Comparison of ENCODE assay signal across 8 cellular contexts in genomic region chr11:71251159-71251721, GRCh38. TPM values are rescaled to one million over a fixed set of nuclear protein-coding genes. Genes with fewer than 3 reads are reported as not detected.
DNase-seq lines count a peak whose midpoint lies in the region; ATAC-seq and TF ChIP-seq lines count a peak whose summit lies in the region.

No MANE protein-coding gene starts in this region.

- peaks cover 62% of the 10 kb centered on the region for H4K20me1 ChIP-seq in BLaER1

- H3K27me3 ChIP-seq in BLaER1 = peaks cover 91% of the 10 kb centered on the region

- ATAC-seq in GM21423 (IDR thresholded peaks at IDR 0.05; ENCODE audit: unreplicated experiment) = no peak

- H3K36me3 Mint-ChIP-seq in nephron (ENCODE audit: low read depth) = peaks cover 3% of the 10 kb centered on the region

- peaks cover 26% of the 10 kb centered on the region for H3K4me1 Mint-ChIP-seq in nephron

- peak overlapping the region; percentile 83 to 86 (median 84) for H3K4me3 Mint-ChIP-seq in nephron

- H3K9me3 ChIP-seq in BLaER1 = no peaks in the 10 kb centered on the region

- no peak overlapping the region for H3K27ac ChIP-seq in BLaER1

- DNase-seq in M059J (ENCODE audit: low read depth) (peak; percentile 14), epithelial cell of esophagus (ENCODE audit: low read depth) (peak; percentile 37), SIG-M5 (lab: John Stamatoyannopoulos, UW) (no peak), DMS114 treated with DMSO at 0.1 percent for 48 hours (lab: John Stamatoyannopoulos, UW; ENCODE audit: unreplicated experiment) (no peak), RPMI8226 (no peak)

- peak overlapping the region in 1 of 3 experiments; percentile 86 for H3K27ac Mint-ChIP-seq in nephron

- H3K9me3 Mint-ChIP-seq in nephron = no peaks in the 10 kb centered on the region

- H3K4me1 ChIP-seq in BLaER1 = peaks cover 31% of the 10 kb centered on the region

- no peak overlapping the region for H3K9ac ChIP-seq in BLaER1

- H3K27me3 Mint-ChIP-seq in nephron (ENCODE audit: low read depth) = peaks cover 84% of the 10 kb centered on the region

- no peak for TF ChIP-seq CTCF in epithelial cell of esophagus (IDR thresholded peaks at IDR 0.05; ENCODE audit: insufficient read depth, low read depth, low read length, missing control alignments)
- TF ChIP-seq CTCF in nephron (IDR thresholded peaks at IDR 0.05; ENCODE audit: unreplicated experiment in 3 of 3) = no peak

- peak overlapping the region; percentile 99 for H3K4me2 ChIP-seq in BLaER1

- no peaks in the 10 kb centered on the region for H3K36me3 ChIP-seq in BLaER1

- H3K4me3 ChIP-seq in BLaER1 (peak overlapping the region; percentile 67), epithelial cell of esophagus (ENCODE audit: low read length) (peak overlapping the region; percentile 70)

RNA-seq across cellular contexts. Expression of gene SHANK2, which starts 1.1 kb away (rescaled TPM):
- total RNA-seq in M059J (2014; rRNA removed; shearing (Covaris generic)) = not detected in 2 replicates

Comparison
In these comparisons a context has a peak if more than half of its experiments do, and no peak if none do; other contexts are left out.
1. DNase-seq: peak in M059J (single experiment) and epithelial cell of esophagus (single experiment); none in SIG-M5 (single experiment), DMS114 treated with DMSO at 0.1 percent for 48 hours (single experiment) and RPMI8226 (single experiment).